ENCODE assay signal across 1 cellular context in the genomic region with DNA sequence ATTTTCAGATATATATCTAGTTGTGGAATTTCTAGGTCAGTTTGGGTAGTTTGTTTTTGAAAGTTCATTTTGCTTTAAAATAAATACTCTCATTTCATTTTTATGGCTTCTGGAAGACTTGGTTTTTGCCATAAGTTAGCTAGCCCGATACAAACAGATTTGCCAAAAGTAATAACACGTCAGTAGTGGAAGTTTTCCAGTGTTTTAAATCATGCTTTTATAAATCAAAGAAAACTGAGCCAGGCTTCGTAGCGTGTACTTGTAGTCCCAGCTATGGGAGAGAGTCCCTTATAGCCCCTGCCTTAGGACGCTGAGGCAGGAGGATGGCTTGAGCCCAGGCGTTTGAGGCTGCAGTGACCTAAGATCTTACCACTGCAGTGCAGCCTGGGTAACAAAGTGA.
TF ChIP-seq lines count a peak whose summit lies in the region.

No MANE protein-coding gene starts in this region.

TF ChIP-seq in IMR-90, 13 proteins besides CTCF, POLR2A, EP300 and RAD21:
- TF ChIP-seq, protein P1, sequence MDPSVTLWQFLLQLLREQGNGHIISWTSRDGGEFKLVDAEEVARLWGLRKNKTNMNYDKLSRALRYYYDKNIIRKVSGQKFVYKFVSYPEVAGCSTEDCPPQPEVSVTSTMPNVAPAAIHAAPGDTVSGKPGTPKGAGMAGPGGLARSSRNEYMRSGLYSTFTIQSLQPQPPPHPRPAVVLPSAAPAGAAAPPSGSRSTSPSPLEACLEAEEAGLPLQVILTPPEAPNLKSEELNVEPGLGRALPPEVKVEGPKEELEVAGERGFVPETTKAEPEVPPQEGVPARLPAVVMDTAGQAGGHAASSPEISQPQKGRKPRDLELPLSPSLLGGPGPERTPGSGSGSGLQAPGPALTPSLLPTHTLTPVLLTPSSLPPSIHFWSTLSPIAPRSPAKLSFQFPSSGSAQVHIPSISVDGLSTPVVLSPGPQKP (IDR thresholded peaks at IDR 0.05; ENCODE audit: borderline replicate concordance, low read depth, low read length), result no peak
- TF ChIP-seq SMC3 (IDR thresholded peaks at IDR 0.05; ENCODE audit: low read depth, low read length), result no peak
- no peak for TF ChIP-seq RCOR1 (IDR thresholded peaks at IDR 0.05; ENCODE audit: insufficient replicate concordance, low read length)
